Comparison of ENCODE assay signal across 8 cellular contexts in the genomic region with DNA sequence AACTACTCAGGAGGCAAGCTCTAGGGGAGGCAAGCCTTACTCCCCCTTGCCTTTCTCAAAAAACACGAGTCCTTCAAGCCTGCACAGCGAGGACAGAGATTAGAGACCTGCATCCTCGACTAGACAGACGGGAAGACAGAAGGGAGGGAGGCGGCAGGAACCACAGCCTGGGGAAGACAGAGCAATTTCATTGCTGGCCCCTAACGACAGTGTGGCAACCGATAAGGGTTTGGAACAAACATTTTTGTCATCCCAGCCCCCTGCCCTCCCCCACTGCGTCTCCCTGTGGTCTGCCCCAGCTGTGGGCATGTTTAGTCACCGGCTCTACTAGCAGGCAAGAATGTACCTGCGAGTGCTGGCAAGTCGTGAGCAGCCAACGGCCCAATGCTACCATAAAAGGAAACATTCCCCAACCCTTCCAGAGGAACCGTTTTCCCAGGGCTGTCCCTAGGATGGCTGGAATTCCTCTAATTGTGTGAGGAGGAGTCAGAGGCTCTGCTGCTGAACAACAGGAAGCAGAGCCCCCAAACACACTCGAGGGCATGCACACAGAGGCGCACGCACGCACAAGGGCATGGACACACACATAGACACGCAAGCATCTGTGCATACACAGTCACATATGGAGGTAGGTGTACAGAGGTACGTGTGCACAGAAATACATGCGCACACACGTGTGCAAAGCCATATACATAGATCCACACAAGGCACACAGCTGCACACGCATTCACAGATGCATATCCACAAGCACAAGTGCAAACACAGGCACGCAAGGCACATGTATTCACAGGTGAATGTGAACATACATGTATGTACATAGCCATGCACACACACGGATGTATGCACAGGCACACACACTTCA. TPM values are rescaled to one million over a fixed set of nuclear protein-coding genes. Genes with fewer than 3 reads are reported as not detected.
DNase-seq lines count a peak whose midpoint lies in the region; ATAC-seq and TF ChIP-seq lines count a peak whose summit lies in the region.

No MANE protein-coding gene starts in this region.

- TF ChIP-seq CTCF in AG04449 (IDR thresholded peaks at IDR 0.05; ENCODE audit: insufficient read depth, low read length, missing control alignments) = no peak

- CTCF ChIA-PET in AG04449 (lab: Yijun Ruan, JAX) = interaction anchor here (1.4 to 4.2 kb wide), 4 partner anchors 28 to 141 kb away, joined by 3 to 24 read pairs (median 14); no protein-coding TSS in a partner anchor

- peak overlapping the region; percentile 18 for H3K4me3 ChIP-seq in AG04449 (ENCODE audit: low read depth, low read length)
- peak overlapping the region in 1 of 7 experiments; percentile 5 for H3K4me3 ChIP-seq in skin epidermis

- H3K27ac ChIP-seq in skin epidermis = peak overlapping the region; percentile 16 to 99 (median 89)

- peak; percentile 97 for DNase-seq in AG04449 (ENCODE audit: low read depth, low spot score)
- peak in 57 of 76 experiments; percentile 7 to 76 (median 42) for DNase-seq in HUDEP-2 (lab: John Stamatoyannopoulos, UW; ENCODE audit: unreplicated experiment in 76 of 76)
- DNase-seq in T-helper 2 cell = peak in 4 of 5 experiments; percentile 67 to 89 (median 77)
- DNase-seq in amniotic stem cell (lab: John Stamatoyannopoulos, UW) = peak; percentile 78
- DNase-seq in iPS DF 4.7 (ENCODE audit: extremely low read depth, low spot score) = peak; percentile 94
- no peak for DNase-seq in cerebellum (ENCODE audit: low spot score)

- no peak for ATAC-seq in GM18511 (IDR thresholded peaks at IDR 0.05; ENCODE audit: unreplicated experiment)

- POLR2A ChIA-PET in AG04449 (lab: Yijun Ruan, JAX) = interaction anchor here (0.6 to 2.9 kb wide), 9 partner anchors 23 to 141 kb away, joined by 3 to 11 read pairs (median 6); a partner anchor contains a TSS

RNA-seq across cellular contexts. Expression of a gene that starts 58.3 kb away (rescaled TPM):
- total RNA-seq in cerebellum = 38.6 TPM
